Comparison of ENCODE assay signal across 25 cellular contexts in the genomic region with DNA sequence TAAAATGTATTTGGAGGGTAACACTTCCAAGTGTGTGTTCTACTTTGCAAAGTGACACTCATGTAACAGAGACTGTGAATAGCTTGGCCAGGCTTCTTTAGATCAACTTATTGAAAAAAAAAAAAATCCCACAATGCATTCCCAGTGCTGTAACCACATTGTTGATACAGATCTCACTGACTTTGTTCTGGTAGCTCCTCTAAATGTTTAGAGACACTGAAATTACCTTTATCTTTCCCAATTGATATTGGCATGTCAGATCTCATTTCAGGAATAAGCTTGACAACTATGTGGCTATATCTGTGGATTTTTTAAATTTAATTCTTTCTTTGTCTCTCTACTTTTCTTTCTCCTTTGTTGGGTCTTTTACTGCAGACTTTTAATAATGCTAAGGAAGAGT.
"Had no signal": no experiment of that assay in that cellular context is flagged by ENCODE, and none has a peak within 500 bp of the region (broad histone marks: within the 10 kb centered on the region; RNA-seq: fewer than 3 reads in every experiment).

No MANE protein-coding gene starts in this region.

- H3K27ac ChIP-seq: colonic mucosa, coronary artery, dorsolateral prefrontal cortex, epithelial cell of prostate, esophagus muscularis mucosa, esophagus squamous epithelium, foreskin keratinocyte, gastrocnemius medialis, gastroesophageal sphincter, heart left ventricle, heart right ventricle, hepatocyte had no signal

- H3K79me2 ChIP-seq: hepatocyte had no signal

- H3K27me3 ChIP-seq: colonic mucosa, esophagus muscularis mucosa, esophagus squamous epithelium, foreskin keratinocyte, gastrocnemius medialis, gastroesophageal sphincter, heart left ventricle, heart right ventricle, hepatocyte had no signal

- DNase-seq: colonic mucosa; cortex of kidney; dermis blood vessel endothelial cell; dorsolateral prefrontal cortex; effector CD4-positive, alpha-beta T cell; effector CD8-positive, alpha-beta T cell; effector memory CD4-positive, alpha-beta T cell; effector memory CD8-positive, alpha-beta T cell; endodermal cell; erythroblast; esophagus squamous epithelium; foreskin fibroblast; foreskin keratinocyte; foreskin melanocyte; gastrocnemius medialis; glutamatergic neuron; head of caudate nucleus; heart left ventricle; heart right ventricle had no signal

- ATAC-seq: effector memory CD8-positive, alpha-beta T cell; esophagus mucosa; foreskin keratinocyte; gastrocnemius medialis; gastroesophageal sphincter; heart left ventricle; heart right ventricle had no signal

- H3K36me3 ChIP-seq: colonic mucosa, esophagus muscularis mucosa, esophagus squamous epithelium, gastrocnemius medialis, gastroesophageal sphincter, heart left ventricle, heart right ventricle had no signal

- H3K9me3 ChIP-seq: colonic mucosa, esophagus squamous epithelium, gastrocnemius medialis had no signal

- H2AFZ ChIP-seq: hepatocyte had no signal

- H3K4me2 ChIP-seq: hepatocyte had no signal

- H3K4me1 ChIP-seq: colonic mucosa, esophagus muscularis mucosa, esophagus squamous epithelium, foreskin keratinocyte, gastrocnemius medialis, gastroesophageal sphincter, heart left ventricle, heart right ventricle had no signal

- H3K4me3 ChIP-seq: colonic mucosa, coronary artery, dorsolateral prefrontal cortex, esophagus muscularis mucosa, esophagus squamous epithelium, gastrocnemius medialis, gastroesophageal sphincter, heart left ventricle, heart right ventricle, hepatocyte had no signal
